18 cellular contexts compared by ENCODE assay signal in genomic region chr17:79115487-79115886, GRCh38.
"Had no signal": no experiment of that assay in that cellular context is flagged by ENCODE, and none has a peak within 500 bp of the region (broad histone marks: within the 10 kb centered on the region; RNA-seq: fewer than 3 reads in every experiment).

No MANE protein-coding gene starts in this region.

- H3K36me3 ChIP-seq: colonic mucosa, esophagus squamous epithelium, gastroesophageal sphincter, right atrium auricular region, suprapubic skin, tibial artery, upper lobe of left lung had no signal

- H3K4me3 ChIP-seq: colonic mucosa, esophagus squamous epithelium, gastroesophageal sphincter, right atrium auricular region, sigmoid colon, suprapubic skin, tibial artery had no signal

- H3K27ac Mint-ChIP-seq: immature natural killer cell; naive thymus-derived CD4-positive, alpha-beta T cell; nephron progenitor cell had no signal

- DNase-seq: dermis blood vessel endothelial cell; esophagus squamous epithelium; foreskin fibroblast; glutamatergic neuron; immature natural killer cell; left cardiac atrium; left ventricle myocardium superior; naive thymus-derived CD4-positive, alpha-beta T cell; nephron progenitor cell; sigmoid colon; stimulated activated CD4-positive, alpha-beta T cell treated with anti-CD3 and anti-CD28 coated beads, Interleukin-12 subunit alpha, Interleukin-12 subunit beta, amount 100 ng/mL, for 4 hours; stimulated activated naive CD4-positive, alpha-beta T cell; tibial artery had no signal

- H3K36me3 Mint-ChIP-seq: immature natural killer cell; naive thymus-derived CD4-positive, alpha-beta T cell had no signal

- H3K9me3 ChIP-seq: colonic mucosa, esophagus squamous epithelium, gastroesophageal sphincter, right atrium auricular region, sigmoid colon, suprapubic skin, tibial artery, upper lobe of left lung had no signal

- H3K4me1 Mint-ChIP-seq: immature natural killer cell had no signal

- H3K27ac ChIP-seq: colonic mucosa, esophagus squamous epithelium, gastroesophageal sphincter, right atrium auricular region, suprapubic skin, tibial artery had no signal

- H3K9me3 Mint-ChIP-seq: immature natural killer cell; naive thymus-derived CD4-positive, alpha-beta T cell; nephron progenitor cell had no signal

- ATAC-seq: left cardiac atrium; naive thymus-derived CD4-positive, alpha-beta T cell had no signal

- H3K4me3 Mint-ChIP-seq: immature natural killer cell; naive thymus-derived CD4-positive, alpha-beta T cell; nephron progenitor cell had no signal

- H3K27me3 ChIP-seq: colonic mucosa, right atrium auricular region, sigmoid colon, upper lobe of left lung had no signal
